ENCODE assay signal across 13 cellular contexts in the genomic region with DNA sequence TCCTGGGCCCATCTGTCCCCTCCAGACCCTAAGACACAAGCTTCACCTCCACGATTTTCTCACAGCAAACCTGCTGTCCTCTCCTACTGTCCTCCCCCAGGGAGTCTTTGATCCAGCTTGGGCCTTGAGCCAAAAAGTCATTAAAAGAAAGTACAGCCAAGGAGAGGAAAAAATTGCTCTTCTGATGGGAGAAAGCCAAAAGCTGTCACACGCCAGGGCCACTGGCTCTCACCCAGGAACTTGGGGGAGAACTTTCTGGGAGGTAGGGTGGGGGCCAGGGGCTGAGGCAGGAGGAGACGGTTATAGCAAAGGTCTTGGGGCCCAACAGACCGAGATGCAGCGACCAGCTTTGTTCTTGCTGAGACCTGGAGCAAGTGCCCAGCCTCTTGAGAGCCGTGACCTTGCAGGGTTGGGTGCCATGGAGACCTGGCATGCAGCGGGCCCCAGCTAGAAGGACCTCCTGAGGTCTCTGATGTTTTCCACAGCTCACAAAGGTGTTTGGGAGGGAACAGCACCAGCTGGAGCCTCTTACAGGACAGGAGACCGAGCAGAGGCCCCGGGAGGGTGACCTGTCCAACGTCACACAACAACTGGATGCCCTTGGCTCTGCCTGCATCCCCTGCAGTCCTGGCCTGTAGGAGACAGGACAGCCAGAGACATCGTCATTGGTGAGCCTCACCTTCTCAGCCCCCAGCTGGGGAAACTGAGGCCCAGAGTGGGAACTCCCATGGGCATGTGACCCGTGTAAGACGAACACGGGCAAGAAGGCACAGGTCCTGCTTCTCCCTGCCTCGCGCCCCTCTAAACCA.
DNase-seq lines count a peak whose midpoint lies in the region; ATAC-seq and TF ChIP-seq lines count a peak whose summit lies in the region.
"Had no signal": no experiment of that assay in that cellular context is flagged by ENCODE, and none has a peak within 500 bp of the region (broad histone marks: within the 10 kb centered on the region; RNA-seq: fewer than 3 reads in every experiment).

No MANE protein-coding gene starts in this region.

- no peaks in the 10 kb centered on the region for H3K27me3 ChIP-seq in ascending aorta
- no peaks in the 10 kb centered on the region for H3K27me3 ChIP-seq in tibial artery

- no peak overlapping the region for H3K4me3 Mint-ChIP-seq in HFFc6
- H3K4me3 Mint-ChIP-seq: stimulated activated effector memory CD8-positive, alpha-beta T cell treated with anti-CD3 and anti-CD28 coated beads, Interleukin-12 subunit alpha, Interleukin-12 subunit beta, amount 100 ng/mL, for 72 hours had no signal

- TF ChIP-seq POLR2A in lower leg skin (IDR thresholded peaks at IDR 0.05) = no peak

- H3K27ac ChIP-seq in ascending aorta (peak overlapping the region; percentile 71 to 83), tibial artery (peak overlapping the region; percentile 74 to 76)
- H3K27ac ChIP-seq: PC-9 had no signal

- H3K9me3 Mint-ChIP-seq in HFFc6 = no peaks in the 10 kb centered on the region
- H3K9me3 Mint-ChIP-seq: stimulated activated effector memory CD8-positive, alpha-beta T cell treated with anti-CD3 and anti-CD28 coated beads, Interleukin-12 subunit alpha, Interleukin-12 subunit beta, amount 100 ng/mL, for 72 hours had no signal

- intact Hi-C loops in ascending aorta (cut with DNase I) (loop anchor here (5.0 to 10.0 kb wide), 2 partner anchors 173 to 236 kb away; no protein-coding TSS in a partner anchor), tibial artery (cut with DNase I; ENCODE audit: low total_unique reads) (loop anchor here (5.0 to 10.0 kb wide), 3 partner anchors 124 to 217 kb away; partner anchors contain the start of gene CALM1), lower leg skin (cut with DNase I; ENCODE audit: low total_unique reads) (no loop called here)

- 62 to 65% methylated on average over 16 of the region's 16 CpGs for WGBS in lower leg skin, 2 donors

- DNase-seq in NCI-H146 (lab: John Stamatoyannopoulos, UW) (peak; percentile 17), NCI-H146 treated with DMSO at 0.1 percent for 48 hours (lab: John Stamatoyannopoulos, UW; ENCODE audit: unreplicated experiment) (no peak), ascending aorta (ENCODE audit: low spot score in 2 of 2) (no peak), iris pigment epithelial cell (ENCODE audit: low read depth) (peak; percentile 33), tibial artery (no peak), lower leg skin (ENCODE audit: low spot score in 2 of 2) (no peak), HFFc6 (no peak)
- DNase-seq: activated T-cell treated with anti-CD3 and anti-CD28 coated beads, Interleukin-2, amount 50 U/mL, for 48 hours; hippocampal formation; PC-9 had no signal

- H3K27me3 Mint-ChIP-seq in HFFc6 (ENCODE audit: insufficient read depth) = peaks cover 17% of the 10 kb centered on the region

- H3K36me3 Mint-ChIP-seq in HFFc6 (ENCODE audit: low read depth) = no peaks in the 10 kb centered on the region
- H3K36me3 Mint-ChIP-seq: stimulated activated effector memory CD8-positive, alpha-beta T cell treated with anti-CD3 and anti-CD28 coated beads, Interleukin-12 subunit alpha, Interleukin-12 subunit beta, amount 100 ng/mL, for 72 hours had no signal

- H3K36me3 ChIP-seq in ascending aorta (no peaks in the 10 kb centered on the region), tibial artery (no peaks in the 10 kb centered on the region)
- H3K36me3 ChIP-seq: HAP-1 had no signal

- peaks cover 13% of the 10 kb centered on the region for H3K4me1 Mint-ChIP-seq in HFFc6 (ENCODE audit: low read depth)
- H3K4me1 Mint-ChIP-seq: stimulated activated effector memory CD8-positive, alpha-beta T cell treated with anti-CD3 and anti-CD28 coated beads, Interleukin-12 subunit alpha, Interleukin-12 subunit beta, amount 100 ng/mL, for 72 hours had no signal

- H3K9me3 ChIP-seq in ascending aorta = no peaks in the 10 kb centered on the region
- H3K9me3 ChIP-seq in tibial artery = no peaks in the 10 kb centered on the region
- H3K9me3 ChIP-seq: HAP-1 had no signal

- H3K27ac Mint-ChIP-seq in HFFc6 = no peak overlapping the region
- H3K27ac Mint-ChIP-seq: stimulated activated effector memory CD8-positive, alpha-beta T cell treated with anti-CD3 and anti-CD28 coated beads, Interleukin-12 subunit alpha, Interleukin-12 subunit beta, amount 100 ng/mL, for 72 hours had no signal

- H3K4me3 ChIP-seq in ascending aorta = no peak overlapping the region
- H3K4me3 ChIP-seq in tibial artery = no peak overlapping the region
- H3K4me3 ChIP-seq in lower leg skin (ENCODE audit: low read depth, poor library complexity, severe bottlenecking) = no peak overlapping the region
- H3K4me3 ChIP-seq: HAP-1, PC-9 had no signal

- H3K4me1 ChIP-seq in ascending aorta = peaks cover 16 to 39% of the 10 kb centered on the region in 2 donors
- H3K4me1 ChIP-seq in tibial artery = peaks cover 6 to 67% (median 55%) of the 10 kb centered on the region in 4 donors
- H3K4me1 ChIP-seq: HAP-1 had no signal

- TF ChIP-seq CTCF in ascending aorta (IDR thresholded peaks at IDR 0.05) = no peak
- TF ChIP-seq CTCF in tibial artery (IDR thresholded peaks at IDR 0.05) = no peak
- TF ChIP-seq CTCF in lower leg skin (IDR thresholded peaks at IDR 0.05) = no peak
- TF ChIP-seq CTCF in HFFc6 (IDR thresholded peaks at IDR 0.05) = no peak

- ATAC-seq in activated CD4-positive, CD25-positive, alpha-beta regulatory T cell treated with anti-CD3 and anti-CD28 coated beads, Interleukin-2, amount 50 U/mL, for 24 hours = no peak
- ATAC-seq: stimulated activated effector memory CD8-positive, alpha-beta T cell treated with anti-CD3 and anti-CD28 coated beads, Interleukin-12 subunit alpha, Interleukin-12 subunit beta, amount 100 ng/mL, for 72 hours had no signal

Comparison
In these comparisons a context has a peak if more than half of its experiments do, and no peak if none do; other contexts are left out.
1. DNase-seq: peak in NCI-H146 (single experiment) and iris pigment epithelial cell (single experiment); none in NCI-H146 treated with DMSO at 0.1 percent for 48 hours (single experiment), ascending aorta (0 of 2), tibial artery (0 of 2), lower leg skin (0 of 2) and HFFc6 (single experiment).